ENCODE assay signal across 2 cellular contexts in genomic region chr3:5022187-5022965, GRCh38.
TF ChIP-seq lines count a peak whose summit lies in the region.

No MANE protein-coding gene starts in this region.

TF ChIP-seq in SK-N-SH, 30 proteins besides CTCF, POLR2A, EP300 and RAD21:
- TF ChIP-seq SIN3A (IDR thresholded peaks at IDR 0.05; ENCODE audit: borderline replicate concordance, low read depth, low read length) = no peak
- TF ChIP-seq TAF1 (IDR thresholded peaks at IDR 0.05; ENCODE audit: borderline replicate concordance, low read depth, low read length) = no peak
- TF ChIP-seq, protein P1, sequence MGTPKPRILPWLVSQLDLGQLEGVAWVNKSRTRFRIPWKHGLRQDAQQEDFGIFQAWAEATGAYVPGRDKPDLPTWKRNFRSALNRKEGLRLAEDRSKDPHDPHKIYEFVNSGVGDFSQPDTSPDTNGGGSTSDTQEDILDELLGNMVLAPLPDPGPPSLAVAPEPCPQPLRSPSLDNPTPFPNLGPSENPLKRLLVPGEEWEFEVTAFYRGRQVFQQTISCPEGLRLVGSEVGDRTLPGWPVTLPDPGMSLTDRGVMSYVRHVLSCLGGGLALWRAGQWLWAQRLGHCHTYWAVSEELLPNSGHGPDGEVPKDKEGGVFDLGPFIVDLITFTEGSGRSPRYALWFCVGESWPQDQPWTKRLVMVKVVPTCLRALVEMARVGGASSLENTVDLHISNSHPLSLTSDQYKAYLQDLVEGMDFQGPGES (IDR thresholded peaks at IDR 0.05; ENCODE audit: low read depth, low read length) = no peak
- TF ChIP-seq RFX5 (IDR thresholded peaks at IDR 0.05; ENCODE audit: low read length) = no peak
- TF ChIP-seq TCF12 (IDR thresholded peaks at IDR 0.05) = no peak
- no peak for TF ChIP-seq EZH2phosphoT487 (IDR thresholded peaks at IDR 0.05; ENCODE audit: borderline replicate concordance, low read depth)
- TF ChIP-seq, protein P2, sequence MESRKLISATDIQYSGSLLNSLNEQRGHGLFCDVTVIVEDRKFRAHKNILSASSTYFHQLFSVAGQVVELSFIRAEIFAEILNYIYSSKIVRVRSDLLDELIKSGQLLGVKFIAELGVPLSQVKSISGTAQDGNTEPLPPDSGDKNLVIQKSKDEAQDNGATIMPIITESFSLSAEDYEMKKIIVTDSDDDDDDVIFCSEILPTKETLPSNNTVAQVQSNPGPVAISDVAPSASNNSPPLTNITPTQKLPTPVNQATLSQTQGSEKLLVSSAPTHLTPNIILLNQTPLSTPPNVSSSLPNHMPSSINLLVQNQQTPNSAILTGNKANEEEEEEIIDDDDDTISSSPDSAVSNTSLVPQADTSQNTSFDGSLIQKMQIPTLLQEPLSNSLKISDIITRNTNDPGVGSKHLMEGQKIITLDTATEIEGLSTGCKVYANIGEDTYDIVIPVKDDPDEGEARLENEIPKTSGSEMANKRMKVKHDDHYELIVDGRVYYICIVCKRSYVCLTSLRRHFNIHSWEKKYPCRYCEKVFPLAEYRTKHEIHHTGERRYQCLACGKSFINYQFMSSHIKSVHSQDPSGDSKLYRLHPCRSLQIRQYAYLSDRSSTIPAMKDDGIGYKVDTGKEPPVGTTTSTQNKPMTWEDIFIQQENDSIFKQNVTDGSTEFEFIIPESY (IDR thresholded peaks at IDR 0.05; ENCODE audit: borderline replicate concordance, low read depth) = no peak
- TF ChIP-seq MEF2A (IDR thresholded peaks at IDR 0.05; ENCODE audit: borderline replicate concordance, low read depth) = no peak
- TF ChIP-seq CHD2 (IDR thresholded peaks at IDR 0.05; ENCODE audit: low read length, partially characterized antibody) = no peak
- no peak for TF ChIP-seq FOXM1 (IDR thresholded peaks at IDR 0.05; ENCODE audit: low read depth)
- TF ChIP-seq NFIC (IDR thresholded peaks at IDR 0.05; ENCODE audit: borderline replicate concordance) = no peak
- no peak for TF ChIP-seq GATA2 (CRISPR knock-in tag; IDR thresholded peaks at IDR 0.05)
- TF ChIP-seq USF2 (IDR thresholded peaks at IDR 0.05; ENCODE audit: borderline replicate concordance, low read depth, low read length) = no peak
- no peak for TF ChIP-seq YY1 (IDR thresholded peaks at IDR 0.05; ENCODE audit: low read depth)
- no peak for TF ChIP-seq FOSL2 (IDR thresholded peaks at IDR 0.05; ENCODE audit: borderline replicate concordance, low read depth)
- TF ChIP-seq TEAD4 (IDR thresholded peaks at IDR 0.05; ENCODE audit: borderline replicate concordance, insufficient read depth) = no peak
TF ChIP-seq in SK-N-SH: peak in this region for 0.

TF ChIP-seq in SK-N-SH treated with all-trans-retinoic acid at 6 μM for 48 hours, 23 proteins besides CTCF, POLR2A, EP300 and RAD21:
- TF ChIP-seq ISL1 (CRISPR knock-in tag; IDR thresholded peaks at IDR 0.05) (no peak), TOX (CRISPR knock-in tag; IDR thresholded peaks at IDR 0.05; ENCODE audit: borderline replicate concordance) (no peak), ZNF8 (CRISPR knock-in tag; IDR thresholded peaks at IDR 0.05) (no peak)
